Comparison of ENCODE assay signal across 10 cellular contexts in genomic region chr20:25288291-25289181, GRCh38. TPM values are rescaled to one million over a fixed set of nuclear protein-coding genes. Genes with fewer than 3 reads are reported as not detected.
DNase-seq lines count a peak whose midpoint lies in the region; ATAC-seq and TF ChIP-seq lines count a peak whose summit lies in the region.
"Had no signal": no experiment of that assay in that cellular context is flagged by ENCODE, and none has a peak within 500 bp of the region (broad histone marks: within the 10 kb centered on the region; RNA-seq: fewer than 3 reads in every experiment).

No MANE protein-coding gene starts in this region.

- no peak overlapping the region for H2BK120ac ChIP-seq in trophoblast cell (ENCODE audit: insufficient read depth, low read length, poor library complexity)

- no peaks in the 10 kb centered on the region for H3K27me3 Mint-ChIP-seq in MCF 10A (ENCODE audit: insufficient read depth, unreplicated experiment)
- H3K27me3 Mint-ChIP-seq: activated naive CD8-positive, alpha-beta T cell treated with anti-CD3 and anti-CD28 coated beads, Interleukin-2, amount 10 ng/mL, durations not matched to agents 7 days and 5 days had no signal

- H3K79me1 ChIP-seq in trophoblast cell (ENCODE audit: low read length), result no peaks in the 10 kb centered on the region

- TF ChIP-seq CTCF in MCF 10A (IDR thresholded peaks at IDR 0.05; ENCODE audit: unreplicated experiment) (no peak), breast epithelium (IDR thresholded peaks at IDR 0.05) (no peak), VCaP (conservative IDR thresholded peaks at IDR 0.05) (no peak)

- no peak overlapping the region for H3K4ac ChIP-seq in trophoblast cell (ENCODE audit: low read depth, low read length)

- H3K36me3 Mint-ChIP-seq in MCF 10A (ENCODE audit: insufficient read depth, unreplicated experiment), result peaks cover 100% of the 10 kb centered on the region

- H2AFZ ChIP-seq in trophoblast cell (ENCODE audit: insufficient read depth, low read length, poor library complexity), result no peak overlapping the region

- no peak overlapping the region for H2BK12ac ChIP-seq in trophoblast cell (ENCODE audit: low read length)

- no peak for TF ChIP-seq POLR2A in breast epithelium (IDR thresholded peaks at IDR 0.05)

- peak; percentile 84 for ATAC-seq in HG02943 (IDR thresholded peaks at IDR 0.05; ENCODE audit: low read depth, unreplicated experiment)

- H3K9me3 ChIP-seq in breast epithelium (no peaks in the 10 kb centered on the region), trophoblast cell (ENCODE audit: insufficient read depth, low read depth, low read length) (peaks cover 4% of the 10 kb centered on the region)

- H2AK5ac ChIP-seq in trophoblast cell (ENCODE audit: low read length), result no peak overlapping the region

- H3K79me2 ChIP-seq in trophoblast cell (ENCODE audit: control insufficient read depth, insufficient read depth, low read length, poor library complexity), result no peaks in the 10 kb centered on the region

- intact Hi-C loops in MCF 10A (cut with micrococcal nuclease) (no loop called here), breast epithelium (cut with DNase I; ENCODE audit: low total_unique reads) (no loop called here)

- H3K4me1 Mint-ChIP-seq in MCF 10A (ENCODE audit: insufficient read depth, unreplicated experiment), result peaks cover 15% of the 10 kb centered on the region
- H3K4me1 Mint-ChIP-seq: activated naive CD8-positive, alpha-beta T cell treated with anti-CD3 and anti-CD28 coated beads, Interleukin-2, amount 10 ng/mL, durations not matched to agents 7 days and 5 days had no signal

- H3K27ac ChIP-seq in breast epithelium, result no peak overlapping the region
- 0 out of 2 replicates have a peak overlapping the region, but pooled peaks have one; percentile 3 for H3K27ac ChIP-seq in VCaP
- H3K27ac ChIP-seq in trophoblast cell (ENCODE audit: low read depth, low read length), result no peak overlapping the region

- H4K12ac ChIP-seq in trophoblast cell (ENCODE audit: low read depth, low read length), result no peak overlapping the region

- no peak overlapping the region for H3K18ac ChIP-seq in trophoblast cell (ENCODE audit: low read length)

- H3K27me3 ChIP-seq in breast epithelium, result no peaks in the 10 kb centered on the region
- H3K27me3 ChIP-seq in trophoblast cell (ENCODE audit: insufficient read depth, low read length), result no peaks in the 10 kb centered on the region

- no peak overlapping the region for H3K4me3 Mint-ChIP-seq in MCF 10A (ENCODE audit: unreplicated experiment)
- H3K4me3 Mint-ChIP-seq: activated naive CD8-positive, alpha-beta T cell treated with anti-CD3 and anti-CD28 coated beads, Interleukin-2, amount 10 ng/mL, durations not matched to agents 7 days and 5 days had no signal

- no peaks in the 10 kb centered on the region for H3K9me3 Mint-ChIP-seq in MCF 10A (ENCODE audit: unreplicated experiment)
- H3K9me3 Mint-ChIP-seq: activated naive CD8-positive, alpha-beta T cell treated with anti-CD3 and anti-CD28 coated beads, Interleukin-2, amount 10 ng/mL, durations not matched to agents 7 days and 5 days had no signal

- H3K4me1 ChIP-seq in breast epithelium (peaks cover 0 to 6% of the 10 kb centered on the region in 2 donors), trophoblast cell (ENCODE audit: control insufficient read depth in 1 of 2, insufficient read depth in 2 of 2, low read length in 2 of 2) (no peaks in the 10 kb centered on the region)

- H2BK5ac ChIP-seq in trophoblast cell (ENCODE audit: low read depth, low read length, poor library complexity), result no peak overlapping the region

- no peak overlapping the region for H3K14ac ChIP-seq in trophoblast cell (ENCODE audit: low read length)

- CTCF ChIA-PET in MCF 10A (lab: Yijun Ruan, JAX), result interaction anchor here (0.6 to 2.2 kb wide), 5 partner anchors 13 to 1808 kb away, joined by 3 to 7 read pairs (median 3); no protein-coding TSS in a partner anchor

- H4K8ac ChIP-seq in trophoblast cell (ENCODE audit: low read depth, low read length), result no peak overlapping the region

- no peak overlapping the region for H4K91ac ChIP-seq in trophoblast cell (ENCODE audit: low read depth, low read length)

- peak overlapping the region; percentile 58 for H3K27ac Mint-ChIP-seq in MCF 10A (ENCODE audit: low read depth, unreplicated experiment)
- H3K27ac Mint-ChIP-seq: activated naive CD8-positive, alpha-beta T cell treated with anti-CD3 and anti-CD28 coated beads, Interleukin-2, amount 10 ng/mL, durations not matched to agents 7 days and 5 days had no signal

- no TSS peak for BruUV-seq in MCF 10A (replicated peaks; lab: Mats Ljungman, UMichigan)

- H3K36me3 ChIP-seq in breast epithelium, result peaks cover 10% of the 10 kb centered on the region
- peaks cover 64 to 74% of the 10 kb centered on the region in 2 experiments for H3K36me3 ChIP-seq in trophoblast cell (ENCODE audit: control insufficient read depth in 1 of 2, insufficient read depth in 2 of 2, low read length in 2 of 2)

- POLR2A ChIA-PET in MCF 10A (lab: Yijun Ruan, JAX), result interaction anchor here (0.6 to 2.2 kb wide), 3 partner anchors 12 to 118 kb away, joined by 3 to 7 read pairs (median 3); partner anchors contain the start of gene ENTPD6

- H3K9ac ChIP-seq in trophoblast cell (ENCODE audit: low read length), result no peak overlapping the region

- H3K4me3 ChIP-seq in breast epithelium, result no peak overlapping the region
- H3K4me3 ChIP-seq in trophoblast cell (ENCODE audit: low read depth, low read length), result no peak overlapping the region

- no CpG with 5 or more reads among the region's 22 CpGs for WGBS in trophoblast cell (ENCODE audit: extremely low coverage, insufficient coverage, insufficient read length)

- H3K23ac ChIP-seq in trophoblast cell (ENCODE audit: low read length), result no peak overlapping the region

- no peak for DNase-seq in MCF 10A (ENCODE audit: unreplicated experiment)
- DNase-seq in breast epithelium (ENCODE audit: low spot score in 2 of 2), result no peak
- DNase-seq in COLO829 (ENCODE audit: low spot score), result no peak
- no peak for DNase-seq in effector CD4-positive, alpha-beta T cell
- DNase-seq in hippocampal formation (lab: John Stamatoyannopoulos, UW), result no peak
- no peak for DNase-seq in trophoblast cell
- DNase-seq: activated naive CD8-positive, alpha-beta T cell treated with anti-CD3 and anti-CD28 coated beads, Interleukin-2, amount 10 ng/mL, durations not matched to agents 7 days and 5 days; occipital lobe had no signal

- H3K4me2 ChIP-seq in trophoblast cell (ENCODE audit: low read length), result no peak overlapping the region

RNA-seq across cellular contexts. Expression of gene PYGB, which starts 40.7 kb away (rescaled TPM):
- 375 and 435 TPM in 2 replicates for total RNA-seq in MCF 10A (2022)
- 100 to 1,000 TPM in 2 of 3 donors, 10 to 100 TPM in 1; 95.7 to 128 (median 121) TPM for total RNA-seq in breast epithelium
- 21.3 and 22.0 TPM in 2 replicates for polyA plus RNA-seq in trophoblast cell (2013)
